Comparison of ENCODE assay signal across 34 cellular contexts in the genomic region with DNA sequence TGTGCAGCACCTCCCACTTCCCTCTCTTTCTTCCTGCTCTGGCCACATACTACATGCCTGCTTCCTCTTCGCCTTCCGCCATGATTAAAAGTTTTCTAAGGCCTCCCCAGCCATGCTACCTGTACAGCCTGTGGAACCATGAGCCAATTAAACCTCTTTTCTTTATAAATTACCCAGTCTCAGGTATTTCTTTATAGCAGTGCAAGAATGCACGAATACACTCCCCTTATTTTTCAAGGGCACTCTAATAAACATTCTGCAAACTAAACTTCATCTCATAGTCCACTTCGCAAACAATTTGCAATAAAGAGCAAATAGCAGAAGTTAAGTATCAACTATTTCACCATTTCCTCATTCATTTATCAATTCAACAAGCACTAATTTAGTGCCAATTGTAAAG.
"Had no signal": no experiment of that assay in that cellular context is flagged by ENCODE, and none has a peak within 500 bp of the region (broad histone marks: within the 10 kb centered on the region; RNA-seq: fewer than 3 reads in every experiment).

No MANE protein-coding gene starts in this region.

- H3K36me3 ChIP-seq: MG63 had no signal

- DNase-seq: Karpas-422, Kasumi-1, MG63, MM.1S, MV-4-11, NCI-H1048, NCI-H1092, NCI-H1092 treated with DMSO at 0.1 percent for 48 hours, NCI-H1105, NCI-H1105 treated with DMSO at 0.1 percent for 48 hours, NCI-H1417, NCI-H1417 treated with DMSO at 0.1 percent for 48 hours, NCI-H1436, NCI-H1436 treated with DMSO at 0.1 percent for 48 hours, NCI-H146, NCI-H1694, NCI-H1694 treated with DMSO at 0.1 percent for 48 hours, NCI-H187, NCI-H187 treated with DMSO at 0.1 percent for 48 hours, NCI-H1930, NCI-H2029, NCI-H2029 treated with DMSO at 0.1 percent for 48 hours, NCI-H2081, NCI-H2081 treated with DMSO at 0.1 percent for 48 hours, NCI-H2107, NCI-H2171, NCI-H2171 treated with DMSO at 0.1 percent for 48 hours, NCI-H2227 treated with DMSO at 0.1 percent for 48 hours, NCI-H226, NCI-H345, NCI-H446, NCI-H446 treated with DMSO at 0.1 percent for 48 hours, NCI-H510A, NCI-H510A treated with DMSO at 0.1 percent for 48 hours had no signal

- H3K27me3 ChIP-seq: MG63 had no signal

- H3K4me3 ChIP-seq: MG63 had no signal
